19 cellular contexts compared by ENCODE assay signal in the genomic region with DNA sequence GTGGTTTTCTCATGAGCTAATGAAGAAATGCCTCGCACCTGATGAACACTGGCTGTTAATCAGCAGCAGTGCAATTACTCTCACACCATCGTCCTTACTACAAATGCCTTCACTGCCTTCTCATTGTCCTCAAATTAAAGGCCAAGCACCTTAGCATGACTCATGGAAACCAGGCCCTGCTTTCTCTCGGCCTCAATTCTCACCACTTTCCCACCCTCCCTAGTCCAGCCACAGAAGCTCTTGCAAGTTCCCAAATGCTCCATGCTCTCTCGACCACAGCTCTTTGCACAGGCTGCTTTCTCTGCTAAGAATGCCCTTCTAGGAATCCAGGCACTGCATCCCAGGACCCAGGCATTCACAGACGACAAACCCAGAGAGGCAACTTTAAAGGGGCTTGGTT.
A peak's percentile ranks its signal among the peaks of the same experiment; 100 is the strongest.
DNase-seq lines count a peak whose midpoint lies in the region; ATAC-seq, FAIRE-seq and TF ChIP-seq lines count a peak whose summit lies in the region.
"Had no signal": no experiment of that assay in that cellular context is flagged by ENCODE, and none has a peak within 500 bp of the region (broad histone marks: within the 10 kb centered on the region; RNA-seq: fewer than 3 reads in every experiment).

No MANE protein-coding gene starts in this region.

- H3K27ac Mint-ChIP-seq in astrocyte (ENCODE audit: unreplicated experiment) (no peak overlapping the region), progenitor cell of endocrine pancreas (no peak overlapping the region)
- H3K27ac Mint-ChIP-seq: CD4-positive, alpha-beta memory T cell had no signal

- H3K4ac ChIP-seq in mesenchymal stem cell (ENCODE audit: low read depth in 1 of 2, low read length in 2 of 2): no peak overlapping the region

- H3K4me1 Mint-ChIP-seq in astrocyte (ENCODE audit: low read depth, unreplicated experiment): peaks cover 7% of the 10 kb centered on the region
- H3K4me1 Mint-ChIP-seq in progenitor cell of endocrine pancreas (ENCODE audit: low read depth): peaks cover 30% of the 10 kb centered on the region
- H3K4me1 Mint-ChIP-seq: CD4-positive, alpha-beta memory T cell had no signal

- H2BK120ac ChIP-seq in mesenchymal stem cell (ENCODE audit: low read depth, low read length): no peak overlapping the region

- no peaks in the 10 kb centered on the region for H3K27me3 ChIP-seq in astrocyte (ENCODE audit: insufficient read depth, low read length)
- H3K27me3 ChIP-seq in mesenchymal stem cell (ENCODE audit: control insufficient read depth in 1 of 2, insufficient read depth in 1 of 2, low read length in 2 of 2): peaks cover 9 to 23% of the 10 kb centered on the region in 2 experiments
- H3K27me3 ChIP-seq in SK-N-SH (ENCODE audit: insufficient read depth): peaks cover 52% of the 10 kb centered on the region; the same call in 1 of the 2 replicates
- H3K27me3 ChIP-seq: BE2C had no signal

- no peaks in the 10 kb centered on the region for H3K9me2 ChIP-seq in SK-N-SH

- DNase-seq in HT1080 (ENCODE audit: low read depth): peak; percentile 42
- peak; percentile 12 for DNase-seq in astrocyte (ENCODE audit: low read depth)
- DNase-seq in mesenchymal stem cell: no peak
- no peak for DNase-seq in progenitor cell of endocrine pancreas (ENCODE audit: low spot score, unreplicated experiment)
- DNase-seq in SK-N-SH: no peak
- DNase-seq in GM13976 (ENCODE audit: low spot score): no peak
- DNase-seq: BE2C; CD4-positive, alpha-beta memory T cell; DMS79 treated with DMSO at 0.1 percent for 48 hours; GF-D8; H7; Kasumi-1; NCI-H146; NCI-H2081 treated with DMSO at 0.1 percent for 48 hours; NCI-H226; NCI-H526; PC-3 had no signal

- H3K9ac ChIP-seq in astrocyte (ENCODE audit: low read length) (no peak overlapping the region), mesenchymal stem cell (ENCODE audit: low read length) (no peak overlapping the region), SK-N-SH (no peak overlapping the region)

- no peaks in the 10 kb centered on the region for H3K79me1 ChIP-seq in mesenchymal stem cell (replicated peaks; ENCODE audit: low read length, poor library complexity, severe bottlenecking)

- H3K27me3 Mint-ChIP-seq in astrocyte (ENCODE audit: low read depth, unreplicated experiment) (peaks cover 36% of the 10 kb centered on the region), progenitor cell of endocrine pancreas (peaks cover 79% of the 10 kb centered on the region)

- H3K4me3 Mint-ChIP-seq in astrocyte (ENCODE audit: unreplicated experiment): no peak overlapping the region
- no peak overlapping the region for H3K4me3 Mint-ChIP-seq in progenitor cell of endocrine pancreas (ENCODE audit: low read depth)
- H3K4me3 Mint-ChIP-seq: CD4-positive, alpha-beta memory T cell had no signal

- no peak overlapping the region for H2BK12ac ChIP-seq in mesenchymal stem cell (ENCODE audit: low read length in 2 of 2)

- H3K9me3 Mint-ChIP-seq in astrocyte (ENCODE audit: unreplicated experiment) (no peaks in the 10 kb centered on the region), progenitor cell of endocrine pancreas (ENCODE audit: low read depth) (no peaks in the 10 kb centered on the region)

- H3K23ac ChIP-seq in mesenchymal stem cell (ENCODE audit: low read length in 2 of 2): no peak overlapping the region

- H3K9me3 ChIP-seq in astrocyte (ENCODE audit: insufficient read depth, low read depth, low read length): no peaks in the 10 kb centered on the region
- H3K9me3 ChIP-seq in mesenchymal stem cell (ENCODE audit: control insufficient read depth, low read length): no peaks in the 10 kb centered on the region
- no peaks in the 10 kb centered on the region for H3K9me3 ChIP-seq in SK-N-SH
- H3K9me3 ChIP-seq: BE2C had no signal

- POLR2A ChIA-PET in SK-N-SH (lab: Yijun Ruan, JAX): no interaction called here

- 69% methylated on average over 5 of the region's 5 CpGs for WGBS in mesenchymal stem cell
- 23% methylated on average over 5 of the region's 5 CpGs for WGBS in SK-N-SH (ENCODE audit: low lambda C conversion rate)

- no peak overlapping the region for H3K14ac ChIP-seq in mesenchymal stem cell (ENCODE audit: low read length in 2 of 2)

- H3K36me3 ChIP-seq in astrocyte (ENCODE audit: insufficient read depth, low read length) (no peaks in the 10 kb centered on the region), mesenchymal stem cell (ENCODE audit: control insufficient read depth in 1 of 2, insufficient read depth in 2 of 2, low read depth in 1 of 2, low read length in 2 of 2) (no peaks in the 10 kb centered on the region), SK-N-SH (replicated peaks in 1 of 2; ENCODE audit: control insufficient read depth in 1 of 2, insufficient read depth in 2 of 2, low read length in 1 of 2) (no peaks in the 10 kb centered on the region)
- H3K36me3 ChIP-seq: BE2C had no signal

- TF ChIP-seq CTCF in astrocyte (IDR thresholded peaks at IDR 0.05; ENCODE audit: insufficient read depth, low read depth, low read length) (no peak), progenitor cell of endocrine pancreas (IDR thresholded peaks at IDR 0.05; ENCODE audit: unreplicated experiment) (no peak), SK-N-SH (IDR thresholded peaks at IDR 0.05) (no peak), GM13976 (IDR thresholded peaks at IDR 0.05; ENCODE audit: borderline replicate concordance, control extremely low read depth, extremely low read depth, insufficient read depth, missing control alignments) (no peak)

- FAIRE-seq in astrocyte (lab: Jason Lieb, UNC): no peak
- FAIRE-seq: D721Med had no signal

- in situ Hi-C loops in GM13976 (cut with MboI; ENCODE audit: low sequenced_read_pairs, unreplicated experiment): no loop called here

- H3K79me2 ChIP-seq in astrocyte (ENCODE audit: insufficient read depth, low read length) (no peaks in the 10 kb centered on the region), SK-N-SH (ENCODE audit: insufficient read depth) (no peaks in the 10 kb centered on the region)

- H2AFZ ChIP-seq in astrocyte (ENCODE audit: low read depth, low read length) (no peak overlapping the region), mesenchymal stem cell (ENCODE audit: low read depth, low read length) (peak overlapping the region; percentile 42), SK-N-SH (ENCODE audit: low read depth) (no peak overlapping the region)

- no peak for ATAC-seq in HG02852 (IDR thresholded peaks at IDR 0.05; ENCODE audit: unreplicated experiment)
- ATAC-seq: PC-3 had no signal

- H4K91ac ChIP-seq in mesenchymal stem cell (ENCODE audit: low read length): no peak overlapping the region

- no peak for TF ChIP-seq EP300 in SK-N-SH (IDR thresholded peaks at IDR 0.05; ENCODE audit: borderline replicate concordance in 1 of 2, low read depth in 1 of 2, low read length in 1 of 2)

- no peaks in the 10 kb centered on the region for H3K4me1 ChIP-seq in astrocyte (ENCODE audit: insufficient read depth, low read length)
- no peaks in the 10 kb centered on the region for H3K4me1 ChIP-seq in mesenchymal stem cell (ENCODE audit: control insufficient read depth, insufficient read depth, low read depth, low read length)
- H3K4me1 ChIP-seq in SK-N-SH (ENCODE audit: control insufficient read depth in 1 of 2, insufficient read depth in 2 of 2, low read depth in 1 of 2, low read length in 1 of 2): no peaks in the 10 kb centered on the region
- H3K4me1 ChIP-seq: BE2C had no signal

- H2BK15ac ChIP-seq in mesenchymal stem cell (ENCODE audit: low read depth, poor library complexity, severe bottlenecking): no peak overlapping the region

- no peak overlapping the region for H4K8ac ChIP-seq in mesenchymal stem cell (ENCODE audit: low read length)

- H3K18ac ChIP-seq in mesenchymal stem cell (ENCODE audit: low read depth in 1 of 2, low read length in 2 of 2): no peak overlapping the region

- no peaks in the 10 kb centered on the region for H3F3A ChIP-seq in SK-N-SH (replicated peaks; ENCODE audit: insufficient read depth)

- no peak overlapping the region for H2BK5ac ChIP-seq in mesenchymal stem cell (ENCODE audit: low read depth, low read length, poor library complexity, severe bottlenecking)

- TF ChIP-seq RAD21 in SK-N-SH (IDR thresholded peaks at IDR 0.05; ENCODE audit: low read length): no peak

- H2AK5ac ChIP-seq in mesenchymal stem cell (ENCODE audit: low read length, severe bottlenecking): no peak overlapping the region

- H3K4me3 ChIP-seq in astrocyte (ENCODE audit: insufficient read depth, low read depth, low read length): no peak overlapping the region
- no peak overlapping the region for H3K4me3 ChIP-seq in mesenchymal stem cell (ENCODE audit: insufficient read depth in 1 of 2, low read depth in 1 of 2, low read length in 2 of 2)
- no peak overlapping the region for H3K4me3 ChIP-seq in SK-N-SH (ENCODE audit: low read depth in 2 of 2, low read length in 1 of 2)

- H3K4me2 ChIP-seq in astrocyte (ENCODE audit: low read length): no peak overlapping the region
- no peak overlapping the region for H3K4me2 ChIP-seq in mesenchymal stem cell (ENCODE audit: low read length, poor library complexity, severe bottlenecking)
- H3K4me2 ChIP-seq in SK-N-SH: no peak overlapping the region

- CTCF ChIA-PET in SK-N-SH (lab: Yijun Ruan, JAX): no interaction called here

- H3K27ac ChIP-seq in astrocyte (ENCODE audit: low read depth, low read length) (no peak overlapping the region), mesenchymal stem cell (ENCODE audit: low read length, poor library complexity, severe bottlenecking) (no peak overlapping the region), SK-N-SH (ENCODE audit: low read depth in 2 of 2, low read length in 1 of 2) (no peak overlapping the region)

- H4K20me1 ChIP-seq in astrocyte (ENCODE audit: insufficient read depth, low read length) (no peaks in the 10 kb centered on the region), SK-N-SH (ENCODE audit: insufficient read depth) (no peaks in the 10 kb centered on the region)

- H3K36me3 Mint-ChIP-seq in astrocyte (ENCODE audit: low read depth, unreplicated experiment) (no peaks in the 10 kb centered on the region), progenitor cell of endocrine pancreas (ENCODE audit: insufficient read depth) (no peaks in the 10 kb centered on the region)
- H3K36me3 Mint-ChIP-seq: CD4-positive, alpha-beta memory T cell had no signal

TF ChIP-seq in SK-N-SH, 30 proteins besides CTCF, POLR2A, EP300 and RAD21:
- TF ChIP-seq, protein P1, sequence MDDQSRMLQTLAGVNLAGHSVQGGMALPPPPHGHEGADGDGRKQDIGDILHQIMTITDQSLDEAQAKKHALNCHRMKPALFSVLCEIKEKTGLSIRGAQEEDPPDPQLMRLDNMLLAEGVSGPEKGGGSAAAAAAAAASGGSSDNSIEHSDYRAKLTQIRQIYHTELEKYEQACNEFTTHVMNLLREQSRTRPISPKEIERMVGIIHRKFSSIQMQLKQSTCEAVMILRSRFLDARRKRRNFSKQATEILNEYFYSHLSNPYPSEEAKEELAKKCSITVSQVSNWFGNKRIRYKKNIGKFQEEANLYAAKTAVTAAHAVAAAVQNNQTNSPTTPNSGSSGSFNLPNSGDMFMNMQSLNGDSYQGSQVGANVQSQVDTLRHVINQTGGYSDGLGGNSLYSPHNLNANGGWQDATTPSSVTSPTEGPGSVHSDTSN (IDR thresholded peaks at IDR 0.05): no peak
- no peak for TF ChIP-seq NRF1 (IDR thresholded peaks at IDR 0.05; ENCODE audit: low read depth, low read length)

Comparison
In these comparisons a context has a peak if more than half of its experiments do, and no peak if none do; other contexts are left out.
1. DNase-seq: peak in HT1080 (single experiment) and astrocyte (single experiment); none in mesenchymal stem cell (single experiment), progenitor cell of endocrine pancreas (single experiment), SK-N-SH (single experiment) and GM13976 (single experiment).